ENCODE assay signal across 1 cellular context in the genomic region with DNA sequence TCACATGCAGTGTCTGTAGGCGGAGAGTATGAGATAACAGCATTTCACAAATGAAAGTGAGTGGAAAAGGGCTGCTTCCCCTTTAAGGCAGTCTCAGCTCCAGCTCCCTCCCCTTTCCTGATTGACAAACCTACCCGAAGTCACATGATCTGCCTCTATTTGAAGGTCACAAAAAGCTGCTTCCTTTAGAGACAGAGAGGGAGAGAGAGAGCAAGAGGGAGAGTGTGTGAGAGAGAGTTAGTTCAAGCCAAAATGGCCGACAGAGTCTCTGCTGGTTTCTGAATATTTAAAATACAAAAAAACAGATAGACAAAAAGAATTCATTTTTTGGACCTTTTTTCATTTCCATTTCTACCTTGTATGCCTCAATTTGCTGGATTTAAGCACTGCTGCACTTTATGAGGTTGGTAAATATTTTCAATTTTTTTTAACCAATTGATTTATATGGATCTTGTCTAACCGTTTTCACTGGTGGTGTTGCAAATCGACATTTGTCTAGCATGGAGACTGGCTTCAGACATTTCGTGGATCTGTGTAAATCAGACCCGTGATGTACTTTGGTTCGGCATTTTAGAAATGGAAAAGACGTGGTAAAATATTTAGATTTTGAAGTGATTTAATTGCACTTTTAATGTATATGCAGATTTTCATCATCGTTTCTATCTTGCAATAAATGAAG.
TF ChIP-seq lines count a peak whose summit lies in the region.

A gene with protein sequence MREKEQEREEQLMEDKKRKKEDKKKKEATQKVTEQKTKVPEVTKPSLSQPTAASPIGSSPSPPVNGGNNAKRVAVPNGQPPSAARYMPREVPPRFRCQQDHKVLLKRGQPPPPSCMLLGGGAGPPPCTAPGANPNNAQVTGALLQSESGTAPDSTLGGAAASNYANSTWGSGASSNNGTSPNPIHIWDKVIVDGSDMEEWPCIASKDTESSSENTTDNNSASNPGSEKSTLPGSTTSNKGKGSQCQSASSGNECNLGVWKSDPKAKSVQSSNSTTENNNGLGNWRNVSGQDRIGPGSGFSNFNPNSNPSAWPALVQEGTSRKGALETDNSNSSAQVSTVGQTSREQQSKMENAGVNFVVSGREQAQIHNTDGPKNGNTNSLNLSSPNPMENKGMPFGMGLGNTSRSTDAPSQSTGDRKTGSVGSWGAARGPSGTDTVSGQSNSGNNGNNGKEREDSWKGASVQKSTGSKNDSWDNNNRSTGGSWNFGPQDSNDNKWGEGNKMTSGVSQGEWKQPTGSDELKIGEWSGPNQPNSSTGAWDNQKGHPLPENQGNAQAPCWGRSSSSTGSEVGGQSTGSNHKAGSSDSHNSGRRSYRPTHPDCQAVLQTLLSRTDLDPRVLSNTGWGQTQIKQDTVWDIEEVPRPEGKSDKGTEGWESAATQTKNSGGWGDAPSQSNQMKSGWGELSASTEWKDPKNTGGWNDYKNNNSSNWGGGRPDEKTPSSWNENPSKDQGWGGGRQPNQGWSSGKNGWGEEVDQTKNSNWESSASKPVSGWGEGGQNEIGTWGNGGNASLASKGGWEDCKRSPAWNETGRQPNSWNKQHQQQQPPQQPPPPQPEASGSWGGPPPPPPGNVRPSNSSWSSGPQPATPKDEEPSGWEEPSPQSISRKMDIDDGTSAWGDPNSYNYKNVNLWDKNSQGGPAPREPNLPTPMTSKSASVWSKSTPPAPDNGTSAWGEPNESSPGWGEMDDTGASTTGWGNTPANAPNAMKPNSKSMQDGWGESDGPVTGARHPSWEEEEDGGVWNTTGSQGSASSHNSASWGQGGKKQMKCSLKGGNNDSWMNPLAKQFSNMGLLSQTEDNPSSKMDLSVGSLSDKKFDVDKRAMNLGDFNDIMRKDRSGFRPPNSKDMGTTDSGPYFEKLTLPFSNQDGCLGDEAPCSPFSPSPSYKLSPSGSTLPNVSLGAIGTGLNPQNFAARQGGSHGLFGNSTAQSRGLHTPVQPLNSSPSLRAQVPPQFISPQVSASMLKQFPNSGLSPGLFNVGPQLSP (N-terminal part only) (plus strand): TSS at position 188 of the 679 bp plus-strand sequence. CDS start 211 bp downstream, at position 399.

TF ChIP-seq in HepG2, 621 proteins besides CTCF, POLR2A, EP300 and RAD21 (continued from another document and continues in another):
- TF ChIP-seq ZKSCAN8 (CRISPR knock-in tag; IDR thresholded peaks at IDR 0.05; ENCODE audit: borderline replicate concordance) (no peak), ZNF883 (CRISPR knock-in tag; IDR thresholded peaks at IDR 0.05; ENCODE audit: not compliant biosample characterization) (no peak), ZSCAN25 (CRISPR knock-in tag; IDR thresholded peaks at IDR 0.05) (0 out of 2 replicates have a peak, but pooled peaks have one; percentile 38), ZNF350 (CRISPR knock-in tag; IDR thresholded peaks at IDR 0.05; ENCODE audit: borderline replicate concordance, low read depth) (no peak), ZNF670 (CRISPR knock-in tag; IDR thresholded peaks at IDR 0.05; ENCODE audit: borderline replicate concordance) (no peak), FLYWCH1 (CRISPR knock-in tag; IDR thresholded peaks at IDR 0.05) (no peak), PRPF4 (IDR thresholded peaks at IDR 0.05; ENCODE audit: low read depth, low read length, poor library complexity, severe bottlenecking) (no peak), ZNF713 (CRISPR knock-in tag; IDR thresholded peaks at IDR 0.05) (no peak), TOE1 (CRISPR knock-in tag; IDR thresholded peaks at IDR 0.05) (no peak), REXO4 (CRISPR knock-in tag; IDR thresholded peaks at IDR 0.05; ENCODE audit: borderline replicate concordance) (no peak), MTA3 (CRISPR knock-in tag; IDR thresholded peaks at IDR 0.05) (no peak), ZSCAN29 (CRISPR knock-in tag; conservative IDR thresholded peaks at IDR 0.05) (no peak), ZNF75D (CRISPR knock-in tag; IDR thresholded peaks at IDR 0.05; ENCODE audit: borderline replicate concordance) (no peak), ZNF629 (CRISPR knock-in tag; conservative IDR thresholded peaks at IDR 0.05) (no peak), SAP130 (CRISPR knock-in tag; IDR thresholded peaks at IDR 0.05; ENCODE audit: low read depth) (peak; percentile 97), ZNF841 (CRISPR knock-in tag; IDR thresholded peaks at IDR 0.05; ENCODE audit: borderline replicate concordance) (no peak), HNRNPUL1 (IDR thresholded peaks at IDR 0.05; ENCODE audit: low read depth, low read length) (no peak), HOXA7 (CRISPR knock-in tag; IDR thresholded peaks at IDR 0.05) (no peak), MXD4 (CRISPR knock-in tag; IDR thresholded peaks at IDR 0.05) (no peak), NFKBIZ (CRISPR knock-in tag; IDR thresholded peaks at IDR 0.05) (0 out of 2 replicates have a peak, but pooled peaks have one; percentile 64), SMYD3 (CRISPR knock-in tag; IDR thresholded peaks at IDR 0.05) (0 out of 2 replicates have a peak, but pooled peaks have one; percentile 27), KDM2A (CRISPR knock-in tag; IDR thresholded peaks at IDR 0.05; ENCODE audit: borderline replicate concordance, low read depth) (no peak), RARG (CRISPR knock-in tag; IDR thresholded peaks at IDR 0.05; ENCODE audit: low read depth) (no peak), ZNF441 (CRISPR knock-in tag; IDR thresholded peaks at IDR 0.05; ENCODE audit: borderline replicate concordance) (no peak), NR1H2 (CRISPR knock-in tag; IDR thresholded peaks at IDR 0.05; ENCODE audit: borderline replicate concordance, low read depth) (no peak)
- TF ChIP-seq, protein P1, sequence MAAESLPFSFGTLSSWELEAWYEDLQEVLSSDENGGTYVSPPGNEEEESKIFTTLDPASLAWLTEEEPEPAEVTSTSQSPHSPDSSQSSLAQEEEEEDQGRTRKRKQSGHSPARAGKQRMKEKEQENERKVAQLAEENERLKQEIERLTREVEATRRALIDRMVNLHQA (CRISPR knock-in tag; IDR thresholded peaks at IDR 0.05), result no peak
- TF ChIP-seq, protein P2, sequence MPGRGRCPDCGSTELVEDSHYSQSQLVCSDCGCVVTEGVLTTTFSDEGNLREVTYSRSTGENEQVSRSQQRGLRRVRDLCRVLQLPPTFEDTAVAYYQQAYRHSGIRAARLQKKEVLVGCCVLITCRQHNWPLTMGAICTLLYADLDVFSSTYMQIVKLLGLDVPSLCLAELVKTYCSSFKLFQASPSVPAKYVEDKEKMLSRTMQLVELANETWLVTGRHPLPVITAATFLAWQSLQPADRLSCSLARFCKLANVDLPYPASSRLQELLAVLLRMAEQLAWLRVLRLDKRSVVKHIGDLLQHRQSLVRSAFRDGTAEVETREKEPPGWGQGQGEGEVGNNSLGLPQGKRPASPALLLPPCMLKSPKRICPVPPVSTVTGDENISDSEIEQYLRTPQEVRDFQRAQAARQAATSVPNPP (CRISPR knock-in tag; IDR thresholded peaks at IDR 0.05), result no peak
- TF ChIP-seq, protein P3, sequence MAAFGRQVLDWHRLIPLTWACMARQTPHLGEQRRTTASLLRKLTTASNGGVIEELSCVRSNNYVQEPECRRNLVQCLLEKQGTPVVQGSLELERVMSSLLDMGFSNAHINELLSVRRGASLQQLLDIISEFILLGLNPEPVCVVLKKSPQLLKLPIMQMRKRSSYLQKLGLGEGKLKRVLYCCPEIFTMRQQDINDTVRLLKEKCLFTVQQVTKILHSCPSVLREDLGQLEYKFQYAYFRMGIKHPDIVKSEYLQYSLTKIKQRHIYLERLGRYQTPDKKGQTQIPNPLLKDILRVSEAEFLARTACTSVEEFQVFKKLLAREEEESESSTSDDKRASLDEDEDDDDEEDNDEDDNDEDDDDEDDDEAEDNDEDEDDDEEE (CRISPR knock-in tag; IDR thresholded peaks at IDR 0.05), result no peak
- TF ChIP-seq, protein P4, sequence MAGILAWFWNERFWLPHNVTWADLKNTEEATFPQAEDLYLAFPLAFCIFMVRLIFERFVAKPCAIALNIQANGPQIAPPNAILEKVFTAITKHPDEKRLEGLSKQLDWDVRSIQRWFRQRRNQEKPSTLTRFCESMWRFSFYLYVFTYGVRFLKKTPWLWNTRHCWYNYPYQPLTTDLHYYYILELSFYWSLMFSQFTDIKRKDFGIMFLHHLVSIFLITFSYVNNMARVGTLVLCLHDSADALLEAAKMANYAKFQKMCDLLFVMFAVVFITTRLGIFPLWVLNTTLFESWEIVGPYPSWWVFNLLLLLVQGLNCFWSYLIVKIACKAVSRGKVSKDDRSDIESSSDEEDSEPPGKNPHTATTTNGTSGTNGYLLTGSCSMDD (CRISPR knock-in tag; IDR thresholded peaks at IDR 0.05), result no peak
- TF ChIP-seq, protein P5, sequence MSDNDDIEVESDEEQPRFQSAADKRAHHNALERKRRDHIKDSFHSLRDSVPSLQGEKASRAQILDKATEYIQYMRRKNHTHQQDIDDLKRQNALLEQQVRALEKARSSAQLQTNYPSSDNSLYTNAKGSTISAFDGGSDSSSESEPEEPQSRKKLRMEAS (IDR thresholded peaks at IDR 0.05), result peak; percentile 46; the same call in 1 of the 2 replicates
- TF ChIP-seq, protein P6, sequence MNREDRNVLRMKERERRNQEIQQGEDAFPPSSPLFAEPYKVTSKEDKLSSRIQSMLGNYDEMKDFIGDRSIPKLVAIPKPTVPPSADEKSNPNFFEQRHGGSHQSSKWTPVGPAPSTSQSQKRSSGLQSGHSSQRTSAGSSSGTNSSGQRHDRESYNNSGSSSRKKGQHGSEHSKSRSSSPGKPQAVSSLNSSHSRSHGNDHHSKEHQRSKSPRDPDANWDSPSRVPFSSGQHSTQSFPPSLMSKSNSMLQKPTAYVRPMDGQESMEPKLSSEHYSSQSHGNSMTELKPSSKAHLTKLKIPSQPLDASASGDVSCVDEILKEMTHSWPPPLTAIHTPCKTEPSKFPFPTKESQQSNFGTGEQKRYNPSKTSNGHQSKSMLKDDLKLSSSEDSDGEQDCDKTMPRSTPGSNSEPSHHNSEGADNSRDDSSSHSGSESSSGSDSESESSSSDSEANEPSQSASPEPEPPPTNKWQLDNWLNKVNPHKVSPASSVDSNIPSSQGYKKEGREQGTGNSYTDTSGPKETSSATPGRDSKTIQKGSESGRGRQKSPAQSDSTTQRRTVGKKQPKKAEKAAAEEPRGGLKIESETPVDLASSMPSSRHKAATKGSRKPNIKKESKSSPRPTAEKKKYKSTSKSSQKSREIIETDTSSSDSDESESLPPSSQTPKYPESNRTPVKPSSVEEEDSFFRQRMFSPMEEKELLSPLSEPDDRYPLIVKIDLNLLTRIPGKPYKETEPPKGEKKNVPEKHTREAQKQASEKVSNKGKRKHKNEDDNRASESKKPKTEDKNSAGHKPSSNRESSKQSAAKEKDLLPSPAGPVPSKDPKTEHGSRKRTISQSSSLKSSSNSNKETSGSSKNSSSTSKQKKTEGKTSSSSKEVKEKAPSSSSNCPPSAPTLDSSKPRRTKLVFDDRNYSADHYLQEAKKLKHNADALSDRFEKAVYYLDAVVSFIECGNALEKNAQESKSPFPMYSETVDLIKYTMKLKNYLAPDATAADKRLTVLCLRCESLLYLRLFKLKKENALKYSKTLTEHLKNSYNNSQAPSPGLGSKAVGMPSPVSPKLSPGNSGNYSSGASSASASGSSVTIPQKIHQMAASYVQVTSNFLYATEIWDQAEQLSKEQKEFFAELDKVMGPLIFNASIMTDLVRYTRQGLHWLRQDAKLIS (CRISPR knock-in tag; IDR thresholded peaks at IDR 0.05), result peak; percentile 33; the same call in 1 of the 2 replicates
- TF ChIP-seq, protein P7, sequence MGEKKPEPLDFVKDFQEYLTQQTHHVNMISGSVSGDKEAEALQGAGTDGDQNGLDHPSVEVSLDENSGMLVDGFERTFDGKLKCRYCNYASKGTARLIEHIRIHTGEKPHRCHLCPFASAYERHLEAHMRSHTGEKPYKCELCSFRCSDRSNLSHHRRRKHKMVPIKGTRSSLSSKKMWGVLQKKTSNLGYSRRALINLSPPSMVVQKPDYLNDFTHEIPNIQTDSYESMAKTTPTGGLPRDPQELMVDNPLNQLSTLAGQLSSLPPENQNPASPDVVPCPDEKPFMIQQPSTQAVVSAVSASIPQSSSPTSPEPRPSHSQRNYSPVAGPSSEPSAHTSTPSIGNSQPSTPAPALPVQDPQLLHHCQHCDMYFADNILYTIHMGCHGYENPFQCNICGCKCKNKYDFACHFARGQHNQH (CRISPR knock-in tag; IDR thresholded peaks at IDR 0.05), result no peak; the same call in 1 of the 2 replicates
- TF ChIP-seq, protein P8, sequence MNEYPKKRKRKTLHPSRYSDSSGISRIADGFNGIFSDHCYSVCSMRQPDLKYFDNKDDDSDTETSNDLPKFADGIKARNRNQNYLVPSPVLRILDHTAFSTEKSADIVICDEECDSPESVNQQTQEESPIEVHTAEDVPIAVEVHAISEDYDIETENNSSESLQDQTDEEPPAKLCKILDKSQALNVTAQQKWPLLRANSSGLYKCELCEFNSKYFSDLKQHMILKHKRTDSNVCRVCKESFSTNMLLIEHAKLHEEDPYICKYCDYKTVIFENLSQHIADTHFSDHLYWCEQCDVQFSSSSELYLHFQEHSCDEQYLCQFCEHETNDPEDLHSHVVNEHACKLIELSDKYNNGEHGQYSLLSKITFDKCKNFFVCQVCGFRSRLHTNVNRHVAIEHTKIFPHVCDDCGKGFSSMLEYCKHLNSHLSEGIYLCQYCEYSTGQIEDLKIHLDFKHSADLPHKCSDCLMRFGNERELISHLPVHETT (CRISPR knock-in tag; conservative IDR thresholded peaks at IDR 0.05), result no peak; the same call in 1 of the 2 replicates
- TF ChIP-seq, protein P9, sequence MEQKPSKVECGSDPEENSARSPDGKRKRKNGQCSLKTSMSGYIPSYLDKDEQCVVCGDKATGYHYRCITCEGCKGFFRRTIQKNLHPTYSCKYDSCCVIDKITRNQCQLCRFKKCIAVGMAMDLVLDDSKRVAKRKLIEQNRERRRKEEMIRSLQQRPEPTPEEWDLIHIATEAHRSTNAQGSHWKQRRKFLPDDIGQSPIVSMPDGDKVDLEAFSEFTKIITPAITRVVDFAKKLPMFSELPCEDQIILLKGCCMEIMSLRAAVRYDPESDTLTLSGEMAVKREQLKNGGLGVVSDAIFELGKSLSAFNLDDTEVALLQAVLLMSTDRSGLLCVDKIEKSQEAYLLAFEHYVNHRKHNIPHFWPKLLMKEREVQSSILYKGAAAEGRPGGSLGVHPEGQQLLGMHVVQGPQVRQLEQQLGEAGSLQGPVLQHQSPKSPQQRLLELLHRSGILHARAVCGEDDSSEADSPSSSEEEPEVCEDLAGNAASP (CRISPR knock-in tag; IDR thresholded peaks at IDR 0.05; ENCODE audit: borderline replicate concordance), result peak; percentile 41; the same call in 1 of the 2 replicates
- TF ChIP-seq, protein P10, sequence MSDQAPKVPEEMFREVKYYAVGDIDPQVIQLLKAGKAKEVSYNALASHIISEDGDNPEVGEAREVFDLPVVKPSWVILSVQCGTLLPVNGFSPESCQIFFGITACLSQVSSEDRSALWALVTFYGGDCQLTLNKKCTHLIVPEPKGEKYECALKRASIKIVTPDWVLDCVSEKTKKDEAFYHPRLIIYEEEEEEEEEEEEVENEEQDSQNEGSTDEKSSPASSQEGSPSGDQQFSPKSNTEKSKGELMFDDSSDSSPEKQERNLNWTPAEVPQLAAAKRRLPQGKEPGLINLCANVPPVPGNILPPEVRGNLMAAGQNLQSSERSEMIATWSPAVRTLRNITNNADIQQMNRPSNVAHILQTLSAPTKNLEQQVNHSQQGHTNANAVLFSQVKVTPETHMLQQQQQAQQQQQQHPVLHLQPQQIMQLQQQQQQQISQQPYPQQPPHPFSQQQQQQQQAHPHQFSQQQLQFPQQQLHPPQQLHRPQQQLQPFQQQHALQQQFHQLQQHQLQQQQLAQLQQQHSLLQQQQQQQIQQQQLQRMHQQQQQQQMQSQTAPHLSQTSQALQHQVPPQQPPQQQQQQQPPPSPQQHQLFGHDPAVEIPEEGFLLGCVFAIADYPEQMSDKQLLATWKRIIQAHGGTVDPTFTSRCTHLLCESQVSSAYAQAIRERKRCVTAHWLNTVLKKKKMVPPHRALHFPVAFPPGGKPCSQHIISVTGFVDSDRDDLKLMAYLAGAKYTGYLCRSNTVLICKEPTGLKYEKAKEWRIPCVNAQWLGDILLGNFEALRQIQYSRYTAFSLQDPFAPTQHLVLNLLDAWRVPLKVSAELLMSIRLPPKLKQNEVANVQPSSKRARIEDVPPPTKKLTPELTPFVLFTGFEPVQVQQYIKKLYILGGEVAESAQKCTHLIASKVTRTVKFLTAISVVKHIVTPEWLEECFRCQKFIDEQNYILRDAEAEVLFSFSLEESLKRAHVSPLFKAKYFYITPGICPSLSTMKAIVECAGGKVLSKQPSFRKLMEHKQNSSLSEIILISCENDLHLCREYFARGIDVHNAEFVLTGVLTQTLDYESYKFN (CRISPR knock-in tag; conservative IDR thresholded peaks at IDR 0.05), result 0 out of 2 replicates have a peak, but pooled peaks have one; percentile 9
